ENCODE assay signal across 8 cellular contexts in genomic region chr17:19317359-19318095, GRCh38. TPM values are rescaled to one million over a fixed set of nuclear protein-coding genes. Genes with fewer than 3 reads are reported as not detected.
DNase-seq lines count a peak whose midpoint lies in the region; ATAC-seq and TF ChIP-seq lines count a peak whose summit lies in the region.

No MANE protein-coding gene starts in this region.

- H3K4me1 Mint-ChIP-seq in natural killer cell treated with Interleukin-12 subunit alpha and Interleukin-12 subunit beta and Interleukin-15 and Interleukin-18, amount 100 ng/mL, for 72 hours (ENCODE audit: low read depth in 2 of 2) = peaks cover 0 to 2% of the 10 kb centered on the region in 2 donors
- no peaks in the 10 kb centered on the region for H3K4me1 Mint-ChIP-seq in natural killer cell
- no peaks in the 10 kb centered on the region for H3K4me1 Mint-ChIP-seq in stimulated activated naive CD8-positive, alpha-beta T cell treated with anti-CD3 and anti-CD28 coated beads, Interleukin-15, amount 100 ng/mL, for 72 hours

- H3K27me3 ChIP-seq in OCI-LY3 (ENCODE audit: low read depth, low read length) = no peaks in the 10 kb centered on the region
- H3K27me3 ChIP-seq in fibroblast of lung (ENCODE audit: control insufficient read depth, insufficient read depth, low read length) = no peaks in the 10 kb centered on the region
- no peaks in the 10 kb centered on the region for H3K27me3 ChIP-seq in muscle layer of duodenum (ENCODE audit: low read depth, low read length)

- H3K27ac ChIP-seq in OCI-LY3 (ENCODE audit: low read length) = no peak overlapping the region
- H3K27ac ChIP-seq in fibroblast of lung (ENCODE audit: insufficient read depth, low read length) = no peak overlapping the region
- peak overlapping the region; percentile 37 for H3K27ac ChIP-seq in muscle layer of duodenum (ENCODE audit: low read length)

- no peaks in the 10 kb centered on the region for H3K36me3 ChIP-seq in OCI-LY3 (replicated peaks; ENCODE audit: low read depth, low read length)
- H3K36me3 ChIP-seq in fibroblast of lung (ENCODE audit: control insufficient read depth, insufficient read depth, low read length) = peaks cover 11% of the 10 kb centered on the region
- peaks cover 12 to 19% of the 10 kb centered on the region in 2 donors for H3K36me3 ChIP-seq in muscle layer of duodenum (ENCODE audit: control insufficient read depth in 1 of 2, insufficient read depth in 2 of 2, low read length in 2 of 2)

- H3K9me3 Mint-ChIP-seq in natural killer cell treated with Interleukin-12 subunit alpha and Interleukin-12 subunit beta and Interleukin-15 and Interleukin-18, amount 100 ng/mL, for 72 hours = no peaks in the 10 kb centered on the region
- H3K9me3 Mint-ChIP-seq in natural killer cell = no peaks in the 10 kb centered on the region
- H3K9me3 Mint-ChIP-seq in stimulated activated naive CD8-positive, alpha-beta T cell treated with anti-CD3 and anti-CD28 coated beads, Interleukin-15, amount 100 ng/mL, for 72 hours = no peaks in the 10 kb centered on the region

- H3K36me3 Mint-ChIP-seq in natural killer cell treated with Interleukin-12 subunit alpha and Interleukin-12 subunit beta and Interleukin-15 and Interleukin-18, amount 100 ng/mL, for 72 hours = no peaks in the 10 kb centered on the region
- no peaks in the 10 kb centered on the region for H3K36me3 Mint-ChIP-seq in natural killer cell

- H3K4me1 ChIP-seq in OCI-LY3 (ENCODE audit: low read length) (no peaks in the 10 kb centered on the region; the same call in 1 of the 2 replicates), fibroblast of lung (ENCODE audit: control insufficient read depth, extremely low read depth, insufficient read depth, low read length) (peaks cover 6% of the 10 kb centered on the region), muscle layer of duodenum (ENCODE audit: control insufficient read depth in 1 of 2, insufficient read depth in 2 of 2, low read length in 2 of 2) (peaks cover 3 to 6% of the 10 kb centered on the region in 2 donors)

- 0 out of 2 replicates have a peak overlapping the region, but pooled peaks have one; percentile 14 for H3K4me2 ChIP-seq in OCI-LY3 (ENCODE audit: low read length)
- H3K4me2 ChIP-seq in fibroblast of lung (ENCODE audit: extremely low read depth, insufficient read depth, low read length) = no peak overlapping the region

- TF ChIP-seq CTCF in natural killer cell (IDR thresholded peaks at IDR 0.05) = no peak
- TF ChIP-seq CTCF in OCI-LY3 (IDR thresholded peaks at IDR 0.05; ENCODE audit: low read depth, low read length) = no peak
- TF ChIP-seq CTCF in fibroblast of lung (conservative IDR thresholded peaks at IDR 0.05 in 1 of 2, IDR thresholded peaks at IDR 0.05 in 1 of 2; ENCODE audit: low read depth in 1 of 2, low read length in 2 of 2) = peak; percentile 2 to 13

- no peak overlapping the region for H3K9ac ChIP-seq in OCI-LY3 (ENCODE audit: low read length)
- H3K9ac ChIP-seq in fibroblast of lung (ENCODE audit: insufficient read depth, low read length) = no peak overlapping the region

- H3K27me3 Mint-ChIP-seq in natural killer cell treated with Interleukin-12 subunit alpha and Interleukin-12 subunit beta and Interleukin-15 and Interleukin-18, amount 100 ng/mL, for 72 hours = peaks cover 0 to 7% of the 10 kb centered on the region in 2 donors
- peaks cover under 1 to 6% of the 10 kb centered on the region in 2 donors for H3K27me3 Mint-ChIP-seq in natural killer cell (ENCODE audit: low read depth in 2 of 2)
- H3K27me3 Mint-ChIP-seq in stimulated activated naive CD8-positive, alpha-beta T cell treated with anti-CD3 and anti-CD28 coated beads, Interleukin-15, amount 100 ng/mL, for 72 hours = peaks cover 46% of the 10 kb centered on the region

- ATAC-seq in natural killer cell treated with Interleukin-12 subunit alpha and Interleukin-12 subunit beta and Interleukin-15 and Interleukin-18, amount 100 ng/mL, for 72 hours = no peak
- no peak for ATAC-seq in natural killer cell
- no peak for ATAC-seq in stimulated activated naive CD8-positive, alpha-beta T cell treated with anti-CD3 and anti-CD28 coated beads, Interleukin-15, amount 100 ng/mL, for 72 hours

- H3K9me3 ChIP-seq in OCI-LY3 (ENCODE audit: insufficient read depth, low read length) (no peaks in the 10 kb centered on the region), fibroblast of lung (ENCODE audit: control insufficient read depth, insufficient read depth, low read depth, low read length) (no peaks in the 10 kb centered on the region), muscle layer of duodenum (ENCODE audit: control insufficient read depth in 1 of 2, low read length in 2 of 2) (no peaks in the 10 kb centered on the region)

- H3K79me2 ChIP-seq in OCI-LY3 (ENCODE audit: low read length) (no peaks in the 10 kb centered on the region), fibroblast of lung (ENCODE audit: control insufficient read depth, insufficient read depth, low read length) (no peaks in the 10 kb centered on the region)

- no peak overlapping the region for H3K4me3 Mint-ChIP-seq in natural killer cell treated with Interleukin-12 subunit alpha and Interleukin-12 subunit beta and Interleukin-15 and Interleukin-18, amount 100 ng/mL, for 72 hours
- H3K4me3 Mint-ChIP-seq in natural killer cell = no peak overlapping the region
- H3K4me3 Mint-ChIP-seq in stimulated activated naive CD8-positive, alpha-beta T cell treated with anti-CD3 and anti-CD28 coated beads, Interleukin-15, amount 100 ng/mL, for 72 hours = no peak overlapping the region

- H3K27ac Mint-ChIP-seq in natural killer cell treated with Interleukin-12 subunit alpha and Interleukin-12 subunit beta and Interleukin-15 and Interleukin-18, amount 100 ng/mL, for 72 hours = no peak overlapping the region
- H3K27ac Mint-ChIP-seq in natural killer cell = no peak overlapping the region
- H3K27ac Mint-ChIP-seq in stimulated activated naive CD8-positive, alpha-beta T cell treated with anti-CD3 and anti-CD28 coated beads, Interleukin-15, amount 100 ng/mL, for 72 hours = no peak overlapping the region

- H4K20me1 ChIP-seq in OCI-LY3 (ENCODE audit: insufficient read depth, low read length) (no peaks in the 10 kb centered on the region), fibroblast of lung (ENCODE audit: control insufficient read depth, extremely low read depth, insufficient read depth, low read length) (no peaks in the 10 kb centered on the region)

- H3K4me3 ChIP-seq in OCI-LY3 (ENCODE audit: low read length) (no peak overlapping the region), fibroblast of lung (replicated peaks in 1 of 4; ENCODE audit: control extremely low read depth in 1 of 4, insufficient read depth in 1 of 4, low read depth in 3 of 4, low read length in 4 of 4) (no peak overlapping the region), muscle layer of duodenum (ENCODE audit: low read depth in 1 of 2, low read length in 2 of 2) (no peak overlapping the region)

- intact Hi-C loops in natural killer cell (cut with micrococcal nuclease) = no loop called here

- DNase-seq in natural killer cell treated with Interleukin-12 subunit alpha and Interleukin-12 subunit beta and Interleukin-15 and Interleukin-18, amount 100 ng/mL, for 72 hours (ENCODE audit: low spot score) = peak; percentile 59
- DNase-seq in natural killer cell (no peak), fibroblast of lung (ENCODE audit: low read depth in 2 of 2) (peak; percentile 73 to 91)
- no peak for DNase-seq in activated T-cell treated with anti-CD3 and anti-CD28 coated beads, Interleukin-2, amount 50 U/mL, for 48 hours
- no peak for DNase-seq in stimulated activated naive CD8-positive, alpha-beta T cell treated with anti-CD3 and anti-CD28 coated beads, Interleukin-15, amount 100 ng/mL, for 72 hours
- no peak for DNase-seq in activated CD4-positive, alpha-beta T cell treated with anti-CD3 and anti-CD28 coated beads for 1 hour

- no peak overlapping the region for H2AFZ ChIP-seq in OCI-LY3 (ENCODE audit: low read depth, low read length)
- H2AFZ ChIP-seq in fibroblast of lung (ENCODE audit: low read length) = no peak overlapping the region

RNA-seq across cellular contexts. Expression of gene B9D1, which starts 45.0 kb away (rescaled TPM):
- total RNA-seq in natural killer cell treated with Interleukin-12 subunit alpha and Interleukin-12 subunit beta and Interleukin-15 and Interleukin-18, amount 100 ng/mL, for 72 hours = 1 to 10 TPM; 2.2 to 4.9 TPM
- total RNA-seq in natural killer cell (1 to 10 TPM; 3.1 to 7.5 (median 3.7) TPM), fibroblast of lung (20.8 and 38.5 TPM in 2 replicates)
- 32.0 and 35.7 TPM in 2 replicates for polyA plus RNA-seq in fibroblast of lung
- 31.6 and 38.4 TPM in 2 replicates for polyA plus RNA-seq in fibroblast of lung (2012)
- polyA minus RNA-seq in fibroblast of lung (ENCODE audit: low replicate concordance) = 32.5 and 35.0 TPM in 2 replicates

Comparison
In these comparisons a context has a peak if more than half of its experiments do, and no peak if none do; other contexts are left out.
1. DNase-seq: peak in natural killer cell treated with Interleukin-12 subunit alpha and Interleukin-12 subunit beta and Interleukin-15 and Interleukin-18, amount 100 ng/mL, for 72 hours (single experiment) and fibroblast of lung (2 of 2); none in natural killer cell (single experiment), activated T-cell treated with anti-CD3 and anti-CD28 coated beads, Interleukin-2, amount 50 U/mL, for 48 hours (0 of 2), stimulated activated naive CD8-positive, alpha-beta T cell treated with anti-CD3 and anti-CD28 coated beads, Interleukin-15, amount 100 ng/mL, for 72 hours (0 of 2) and activated CD4-positive, alpha-beta T cell treated with anti-CD3 and anti-CD28 coated beads for 1 hour (single experiment).
2. CTCF ChIP-seq: peak in fibroblast of lung (2 of 2); none in natural killer cell (single experiment) and OCI-LY3 (single experiment).